26 cellular contexts compared by ENCODE assay signal in genomic region chr13:106117640-106118039, GRCh38.
"Had no signal": no experiment of that assay in that cellular context is flagged by ENCODE, and none has a peak within 500 bp of the region (broad histone marks: within the 10 kb centered on the region; RNA-seq: fewer than 3 reads in every experiment).

No MANE protein-coding gene starts in this region.

- DNase-seq: activated CD4-positive, alpha-beta T cell treated with anti-CD3 and anti-CD28 coated beads for 1 hour; activated CD4-positive, alpha-beta T cell treated with anti-CD3 and anti-CD28 coated beads for 48 hours; activated CD4-positive, alpha-beta T cell treated with anti-CD3 and anti-CD28 coated beads, Interleukin-2, amount 50 U/mL, for 4 hours; activated CD4-positive, CD25-positive, alpha-beta regulatory T cell; activated CD8-positive, alpha-beta T cell treated with anti-CD3 and anti-CD28 coated beads for 36 hours; activated gamma-delta T cell; activated naive CD4-positive, alpha-beta T cell treated with Interleukin-2 at 50 U/mL for 16 hours; activated naive CD8-positive, alpha-beta T cell treated with anti-CD3 and anti-CD28 coated beads, Interleukin-2, amount 10 ng/mL, durations not matched to agents 7 days and 5 days; activated T-cell treated with anti-CD3 and anti-CD28 coated beads, Interleukin-2, amount 50 U/mL, for 1 hour; amygdala; Kasumi-1; MM.1S; MV-4-11; NCI-H1092; NCI-H1436 treated with DMSO at 0.1 percent for 48 hours; NCI-H1694 treated with DMSO at 0.1 percent for 48 hours; NCI-H2029; NCI-H345; NCI-H524 treated with DMSO at 0.1 percent for 48 hours; Right ventricle myocardium superior; T1000; WERI-Rb-1 had no signal

- H3K27ac ChIP-seq: ascending aorta, RWPE1, WERI-Rb-1 had no signal

- H3K4me3 ChIP-seq: ascending aorta had no signal

- H3K36me3 ChIP-seq: ascending aorta, WERI-Rb-1 had no signal

- H3K9me3 ChIP-seq: ascending aorta had no signal

- H3K4me3 Mint-ChIP-seq: activated CD8-positive, alpha-beta T cell treated with anti-CD3 and anti-CD28 coated beads for 36 hours; activated naive CD4-positive, alpha-beta T cell treated with anti-CD3 and anti-CD28 coated beads, Interleukin-2, amount 50 U/mL, for 24 hours; activated naive CD8-positive, alpha-beta T cell treated with anti-CD3 and anti-CD28 coated beads, Interleukin-2, amount 10 ng/mL, durations not matched to agents 7 days and 5 days had no signal

- H3K27ac Mint-ChIP-seq: activated CD8-positive, alpha-beta T cell treated with anti-CD3 and anti-CD28 coated beads for 36 hours; activated naive CD4-positive, alpha-beta T cell treated with anti-CD3 and anti-CD28 coated beads, Interleukin-2, amount 50 U/mL, for 24 hours; activated naive CD8-positive, alpha-beta T cell treated with anti-CD3 and anti-CD28 coated beads, Interleukin-2, amount 10 ng/mL, durations not matched to agents 7 days and 5 days; activated T-helper 2 cell treated with anti-CD3 and anti-CD28 coated beads, Interferon-gamma antibody, Interleukin-2, Interleukin-4, amounts not matched to agents 10 μg/mL and 5 μg/mL and 100 μg/mL, durations not matched to agents 14 hours and 24 hours and 36 hours had no signal

- H3K27me3 ChIP-seq: ascending aorta had no signal

- H3K4me1 Mint-ChIP-seq: activated naive CD4-positive, alpha-beta T cell treated with anti-CD3 and anti-CD28 coated beads, Interleukin-2, amount 50 U/mL, for 24 hours; activated naive CD8-positive, alpha-beta T cell treated with anti-CD3 and anti-CD28 coated beads, Interleukin-2, amount 10 ng/mL, durations not matched to agents 7 days and 5 days had no signal

- ATAC-seq: activated CD8-positive, alpha-beta T cell treated with anti-CD3 and anti-CD28 coated beads for 36 hours had no signal

- H3K36me3 Mint-ChIP-seq: activated naive CD4-positive, alpha-beta T cell treated with anti-CD3 and anti-CD28 coated beads, Interleukin-2, amount 50 U/mL, for 24 hours; activated naive CD8-positive, alpha-beta T cell treated with anti-CD3 and anti-CD28 coated beads, Interleukin-2, amount 10 ng/mL, durations not matched to agents 7 days and 5 days had no signal

- H3K4me1 ChIP-seq: ascending aorta had no signal

- H3K9me3 Mint-ChIP-seq: activated CD8-positive, alpha-beta T cell treated with anti-CD3 and anti-CD28 coated beads for 36 hours; activated naive CD4-positive, alpha-beta T cell treated with anti-CD3 and anti-CD28 coated beads, Interleukin-2, amount 50 U/mL, for 24 hours; activated naive CD8-positive, alpha-beta T cell treated with anti-CD3 and anti-CD28 coated beads, Interleukin-2, amount 10 ng/mL, durations not matched to agents 7 days and 5 days; activated T-helper 2 cell treated with anti-CD3 and anti-CD28 coated beads, Interferon-gamma antibody, Interleukin-2, Interleukin-4, amounts not matched to agents 10 μg/mL and 5 μg/mL and 100 μg/mL, durations not matched to agents 14 hours and 24 hours and 36 hours had no signal
